Comparison of ENCODE assay signal across 1 cellular context in genomic region chr7:128774921-128775320, GRCh38.
TF ChIP-seq lines count a peak whose summit lies in the region.

No MANE protein-coding gene starts in this region.

TF ChIP-seq in HepG2, 621 proteins besides CTCF, POLR2A, EP300 and RAD21:
- no peak for TF ChIP-seq ISL2 (CRISPR knock-in tag; IDR thresholded peaks at IDR 0.05)
- 0 out of 2 replicates have a peak, but pooled peaks have one; percentile 55 for TF ChIP-seq POLR2G (IDR thresholded peaks at IDR 0.05; ENCODE audit: low read depth, low read length)
- TF ChIP-seq SALL1 (CRISPR knock-in tag; IDR thresholded peaks at IDR 0.05), result peak; percentile 14; the same call in 1 of the 2 replicates
- 0 out of 2 replicates have a peak, but pooled peaks have one; percentile 0 for TF ChIP-seq POLR2AphosphoS2 (IDR thresholded peaks at IDR 0.05; ENCODE audit: low read depth, low read length)
- 0 out of 2 replicates have a peak, but pooled peaks have one; percentile 16 for TF ChIP-seq KDM2A (CRISPR knock-in tag; IDR thresholded peaks at IDR 0.05; ENCODE audit: borderline replicate concordance, low read depth)
- no peak for TF ChIP-seq NR0B2 (CRISPR knock-in tag; IDR thresholded peaks at IDR 0.05)
- TF ChIP-seq KLF12 (CRISPR knock-in tag; IDR thresholded peaks at IDR 0.05; ENCODE audit: borderline replicate concordance), result 0 out of 2 replicates have a peak, but pooled peaks have one; percentile 11
- TF ChIP-seq HNRNPL (IDR thresholded peaks at IDR 0.05; ENCODE audit: low read depth, low read length), result 0 out of 2 replicates have a peak, but pooled peaks have one; percentile 15
- peak; percentile 29; the same call in 1 of the 2 replicates for TF ChIP-seq ZNF687 (CRISPR knock-in tag; IDR thresholded peaks at IDR 0.05)
- peak; percentile 84; the same call in 1 of the 2 replicates for TF ChIP-seq PAF1 (CRISPR knock-in tag; IDR thresholded peaks at IDR 0.05)
- TF ChIP-seq POLR2AphosphoS5 (IDR thresholded peaks at IDR 0.05; ENCODE audit: low read depth, low read length), result peak; percentile 41
- peak; percentile 78 for TF ChIP-seq RBM22 (optimal IDR thresholded peaks at IDR 0.05; ENCODE audit: low read length)
- no peak for TF ChIP-seq SMAD9 (CRISPR knock-in tag; IDR thresholded peaks at IDR 0.05)
TF ChIP-seq in HepG2: peak in this region for 10.
